In genomic region chr17:352421-353212, GRCh38 we compare ENCODE assay signal across 9 cellular contexts. TPM values are rescaled to one million over a fixed set of nuclear protein-coding genes. Genes with fewer than 3 reads are reported as not detected.
DNase-seq lines count a peak whose midpoint lies in the region; ATAC-seq and TF ChIP-seq lines count a peak whose summit lies in the region.
"Had no signal": no experiment of that assay in that cellular context is flagged by ENCODE, and none has a peak within 500 bp of the region (broad histone marks: within the 10 kb centered on the region; RNA-seq: fewer than 3 reads in every experiment).

Gene RPH3AL, minus strand, starts transcription at chr17:352807. Its CDS starts 25,264 bp downstream, at chr17:327543.

- POLR2A ChIA-PET in CD8-positive, alpha-beta memory T cell (lab: Charles Lee): no interaction called here

- H3K4me3 ChIP-seq in left lung (peak within 1 kb of the TSS; percentile 21 to 37), transverse colon (peak within 1 kb of the TSS in 2 of 4 donors; percentile 25 to 26)
- H3K4me3 ChIP-seq in CD8-positive, alpha-beta memory T cell (ENCODE audit: low read length): no peak within 1 kb of the TSS
- H3K4me3 ChIP-seq: thoracic aorta had no signal

- WGBS in transverse colon (ENCODE audit: low coverage in 1 of 2), 2 donors: 21% methylated on average over 21 of the region's 22 CpGs; no CpG with 5 or more reads in 1 of the 2 donors

- H3K27ac ChIP-seq in left lung (peak within 1 kb of the TSS; percentile 82 to 87), transverse colon (peak within 1 kb of the TSS; percentile 90 to 94 (median 92))
- H3K27ac ChIP-seq in CD8-positive, alpha-beta memory T cell (ENCODE audit: low read depth, low read length): no peak within 1 kb of the TSS

- no peaks in the 10 kb centered on the region for H3K36me3 ChIP-seq in left lung
- H3K36me3 ChIP-seq in transverse colon: no peaks in the 10 kb centered on the region
- H3K36me3 ChIP-seq in CD8-positive, alpha-beta memory T cell (ENCODE audit: insufficient read depth, low read length): no peaks in the 10 kb centered on the region
- H3K36me3 ChIP-seq: thoracic aorta had no signal

- ATAC-seq in left lung: peak; percentile 57
- no peak for ATAC-seq in GM19452 (IDR thresholded peaks at IDR 0.05; ENCODE audit: unreplicated experiment)

- DNase-seq in NCI-H146 (lab: John Stamatoyannopoulos, UW) (peak; percentile 6), NCI-H146 treated with DMSO at 0.1 percent for 48 hours (lab: John Stamatoyannopoulos, UW; ENCODE audit: unreplicated experiment) (no peak), left lung (peak in 1 of 2 donors; percentile 82), transverse colon (peak; percentile 80)
- DNase-seq in CD8-positive, alpha-beta memory T cell: no peak
- DNase-seq in activated naive CD4-positive, alpha-beta T cell treated with anti-CD3 and anti-CD28 coated beads, Interleukin-2, amount 50 U/mL, for 16 hours: no peak

- TF ChIP-seq POLR2A in transverse colon (IDR thresholded peaks at IDR 0.05): peak; percentile 61

- CTCF ChIA-PET in CD8-positive, alpha-beta memory T cell (lab: Charles Lee): no interaction called here

- peak within 1 kb of the TSS in 3 of 5 experiments; percentile 47 to 63 (median 49) for H3K4me3 Mint-ChIP-seq in brain
- no peak within 1 kb of the TSS for H3K4me3 Mint-ChIP-seq in CD8-positive, alpha-beta memory T cell

- no peak for TF ChIP-seq EP300 in transverse colon (IDR thresholded peaks at IDR 0.05; ENCODE audit: low read depth)

- H3K36me3 Mint-ChIP-seq in brain: no peaks in the 10 kb centered on the region
- H3K36me3 Mint-ChIP-seq in CD8-positive, alpha-beta memory T cell: no peaks in the 10 kb centered on the region

- H3K9me3 Mint-ChIP-seq in brain: peaks cover 0 to 8% (median 7%) of the 10 kb centered on the region in 5 experiments
- no peaks in the 10 kb centered on the region for H3K9me3 Mint-ChIP-seq in CD8-positive, alpha-beta memory T cell

- H3K27me3 Mint-ChIP-seq in brain: peaks cover 4% of the 10 kb centered on the region
- peaks cover 0 to 2% of the 10 kb centered on the region in 2 donors for H3K27me3 Mint-ChIP-seq in CD8-positive, alpha-beta memory T cell

- H3K27me3 ChIP-seq in left lung (no peaks in the 10 kb centered on the region), transverse colon (no peaks in the 10 kb centered on the region)
- no peaks in the 10 kb centered on the region for H3K27me3 ChIP-seq in CD8-positive, alpha-beta memory T cell (ENCODE audit: insufficient read depth, low read length, poor library complexity, severe bottlenecking)

- H3K4me1 ChIP-seq in left lung: peaks cover 43 to 57% of the 10 kb centered on the region in 2 donors
- H3K4me1 ChIP-seq in transverse colon: peaks cover 14 to 65% (median 54%) of the 10 kb centered on the region in 4 donors
- H3K4me1 ChIP-seq in CD8-positive, alpha-beta memory T cell (ENCODE audit: insufficient read depth, low read length): no peaks in the 10 kb centered on the region

- H3K9me3 ChIP-seq in left lung (no peaks in the 10 kb centered on the region), transverse colon (no peaks in the 10 kb centered on the region)
- no peaks in the 10 kb centered on the region for H3K9me3 ChIP-seq in CD8-positive, alpha-beta memory T cell (ENCODE audit: low read length)
- H3K9me3 ChIP-seq: thoracic aorta had no signal

- in situ Hi-C loops in transverse colon (cut with MboI; ENCODE audit: low pct_ligation_motif_present in 1 of 4, low pct_unique_long_range_greater_than_20kb in 1 of 4, low sequenced_read_pairs in 3 of 4): no loop called here

- TF ChIP-seq CTCF in brain (conservative IDR thresholded peaks at IDR 0.05) (no peak), left lung (IDR thresholded peaks at IDR 0.05) (no peak), transverse colon (IDR thresholded peaks at IDR 0.05) (no peak)

- intact Hi-C loops in left lung (cut with DNase I) (no loop called here), transverse colon (cut with DNase I; ENCODE audit: low total_unique reads) (no loop called here)

- H3K4me1 Mint-ChIP-seq in brain: peaks cover 63% of the 10 kb centered on the region
- H3K4me1 Mint-ChIP-seq in CD8-positive, alpha-beta memory T cell: peaks cover 0 to 2% (median 0%) of the 10 kb centered on the region in 3 donors

- peak within 1 kb of the TSS in 4 of 5 experiments; percentile 29 to 90 (median 77) for H3K27ac Mint-ChIP-seq in brain
- peak within 1 kb of the TSS in 2 of 8 donors; percentile 29 to 47 for H3K27ac Mint-ChIP-seq in CD8-positive, alpha-beta memory T cell

RNA-seq across cellular contexts. Expression of gene RPH3AL, which starts in this region (rescaled TPM):
- polyA plus RNA-seq in brain (ENCODE audit: insufficient read depth, low read depth, low replicate concordance): 2.7 TPM
- total RNA-seq in left lung: 10 to 100 TPM; 44.7 to 57.1 TPM
- total RNA-seq in transverse colon: 10 to 100 TPM; 24.3 to 90.5 (median 47.2) TPM
- 1 to 10 TPM in 1 of 2 experiments, under 1 TPM in 1; 0.91 to 2.0 TPM for total RNA-seq in CD8-positive, alpha-beta memory T cell
- 3.7 TPM for polyA plus RNA-seq in CD8-positive, alpha-beta memory T cell

Comparison
In these comparisons a context has a peak if more than half of its experiments do, and no peak if none do; other contexts are left out.
1. RNA of gene RPH3AL (total RNA-seq): 24.3 to 90.5 TPM in transverse colon and 44.7 to 57.1 TPM in left lung; 0.91 to 2.0 TPM in CD8-positive, alpha-beta memory T cell; every median in the first group is over 4 times any median in the second.
2. DNase-seq: peak in NCI-H146 (single experiment) and transverse colon (single experiment); none in NCI-H146 treated with DMSO at 0.1 percent for 48 hours (single experiment), CD8-positive, alpha-beta memory T cell (0 of 5) and activated naive CD4-positive, alpha-beta T cell treated with anti-CD3 and anti-CD28 coated beads, Interleukin-2, amount 50 U/mL, for 16 hours (single experiment).
3. H3K4me3 Mint-ChIP-seq: peak in brain (3 of 5); none in CD8-positive, alpha-beta memory T cell (0 of 7).